11 cellular contexts compared by ENCODE assay signal in genomic region chr1:158506369-158506987, GRCh38. TPM values are rescaled to one million over a fixed set of nuclear protein-coding genes. Genes with fewer than 3 reads are reported as not detected.
DNase-seq lines count a peak whose midpoint lies in the region; ATAC-seq, FAIRE-seq and TF ChIP-seq lines count a peak whose summit lies in the region.
"Had no signal": no experiment of that assay in that cellular context is flagged by ENCODE, and none has a peak within 500 bp of the region (broad histone marks: within the 10 kb centered on the region; RNA-seq: fewer than 3 reads in every experiment).

No MANE protein-coding gene starts in this region.

- H3F3A ChIP-seq in GM23248 (ENCODE audit: insufficient read depth) = no peaks in the 10 kb centered on the region

- ATAC-seq in GM21737 (IDR thresholded peaks at IDR 0.05; ENCODE audit: unreplicated experiment) = no peak

- H3K4me3 ChIP-seq in BE2C (ENCODE audit: low read depth, low read length) (no peak overlapping the region), GM23248 (no peak overlapping the region), bronchial epithelial cell (ENCODE audit: low read depth, low read length) (no peak overlapping the region), lower leg skin (ENCODE audit: low read depth, poor library complexity, severe bottlenecking) (no peak overlapping the region)
- H3K4me3 ChIP-seq: HAP-1, upper lobe of left lung had no signal

- TF ChIP-seq CTCF in BE2C (IDR thresholded peaks at IDR 0.05; ENCODE audit: low read depth, low read length) (peak; percentile 37), bronchial epithelial cell (IDR thresholded peaks at IDR 0.05; ENCODE audit: insufficient read depth, low read length, severe bottlenecking) (peak; percentile 59), nephron (IDR thresholded peaks at IDR 0.05; ENCODE audit: unreplicated experiment in 3 of 3) (peak; percentile 40 to 55 (median 44)), lower leg skin (IDR thresholded peaks at IDR 0.05) (no peak)

- no peaks in the 10 kb centered on the region for H4K20me1 ChIP-seq in GM23248 (ENCODE audit: insufficient read depth)

- TF ChIP-seq POLR2A in lower leg skin (IDR thresholded peaks at IDR 0.05) = no peak

- H3K27me3 ChIP-seq in BE2C (no peaks in the 10 kb centered on the region), GM23248 (replicated peaks; ENCODE audit: insufficient read depth) (no peaks in the 10 kb centered on the region), bronchial epithelial cell (ENCODE audit: control insufficient read depth, insufficient read depth, low read length) (no peaks in the 10 kb centered on the region)
- H3K27me3 ChIP-seq: upper lobe of left lung had no signal

- no peak overlapping the region for H3K27ac Mint-ChIP-seq in nephron

- no peak for FAIRE-seq in bronchial epithelial cell (lab: Jason Lieb, UNC)

- H3K9ac ChIP-seq in GM23248 = no peak overlapping the region

- H3K9me3 Mint-ChIP-seq in nephron = no peaks in the 10 kb centered on the region

- WGBS in GM23248 (ENCODE audit: low coverage in 1 of 2, low lambda C conversion rate in 2 of 2, missing lambda C conversion rate in 2 of 2), 2 experiments = 0 to 7% methylated on average over 1 of the region's 1 CpG
- 31 to 45% methylated on average over 1 of the region's 1 CpG for WGBS in lower leg skin, 2 donors

- H3K9me2 ChIP-seq in GM23248 (ENCODE audit: insufficient read depth) = no peaks in the 10 kb centered on the region

- H3K4me1 ChIP-seq in BE2C (no peaks in the 10 kb centered on the region), GM23248 (ENCODE audit: insufficient read depth) (no peaks in the 10 kb centered on the region)
- H3K4me1 ChIP-seq: HAP-1, upper lobe of left lung had no signal

- H3K36me3 ChIP-seq in BE2C (no peaks in the 10 kb centered on the region), GM23248 (ENCODE audit: low read depth) (no peaks in the 10 kb centered on the region), bronchial epithelial cell (ENCODE audit: control insufficient read depth, insufficient read depth, low read length) (no peaks in the 10 kb centered on the region)
- H3K36me3 ChIP-seq: HAP-1, upper lobe of left lung had no signal

- intact Hi-C loops in lower leg skin (cut with DNase I; ENCODE audit: low total_unique reads) = loop anchor here (2.0 kb wide), 1 partner anchor 46 kb away; no protein-coding TSS in a partner anchor

- H3K9me3 ChIP-seq in BE2C (no peaks in the 10 kb centered on the region), GM23248 (ENCODE audit: low read depth) (no peaks in the 10 kb centered on the region)
- H3K9me3 ChIP-seq: HAP-1, upper lobe of left lung had no signal

- no peak overlapping the region for H3K27ac ChIP-seq in GM23248
- H3K27ac ChIP-seq: epithelial cell of prostate, upper lobe of left lung had no signal

- H3K79me2 ChIP-seq in GM23248 (ENCODE audit: insufficient read depth) = no peaks in the 10 kb centered on the region

- H3K27me3 Mint-ChIP-seq in nephron (ENCODE audit: low read depth) = no peaks in the 10 kb centered on the region

- in situ Hi-C loops in GM23248 (cut with MboI) = no loop called here

- peaks cover 16% of the 10 kb centered on the region for H3K4me1 Mint-ChIP-seq in nephron

- no peak overlapping the region for H2AFZ ChIP-seq in GM23248

- H3K4me2 ChIP-seq in GM23248 (ENCODE audit: unreplicated experiment) = no peak overlapping the region

- no peak overlapping the region for H3K4me3 Mint-ChIP-seq in nephron

- DNase-seq in BE2C = peak; percentile 13
- DNase-seq in GM23248 = peak; percentile 37
- DNase-seq in SKM-1 (lab: John Stamatoyannopoulos, UW; ENCODE audit: unreplicated experiment) = peak; percentile 31
- DNase-seq in bronchial epithelial cell (ENCODE audit: low read depth) = peak; percentile 36
- DNase-seq in ureter (ENCODE audit: low spot score) = no peak
- no peak for DNase-seq in lower leg skin (ENCODE audit: low spot score in 2 of 2)
- DNase-seq: upper lobe of left lung had no signal

- no peaks in the 10 kb centered on the region for H3K36me3 Mint-ChIP-seq in nephron (ENCODE audit: low read depth)

RNA-seq across cellular contexts. Expression of gene OR10R2, which starts 34.5 kb away (rescaled TPM):
- polyA plus RNA-seq in BE2C (2012; ENCODE audit: insufficient read depth, insufficient read length, low read depth) = not detected
- total RNA-seq in GM23248 (2014; rRNA removed; shearing (Covaris generic)) = not detected in 2 replicates
- polyA plus RNA-seq in GM23248 (2016; fragmentation: Nextera tagmentation; extraction: Ambion mirVana) = not detected in 2 replicates
- total RNA-seq in bronchial epithelial cell (under 0.01 TPM in 1 of 2 replicates, not detected in the other), ureter (not detected), lower leg skin (not detected)
- total RNA-seq: upper lobe of left lung had no signal

RNA-seq across cellular contexts. Expression of gene OR10K1, which starts 44.8 kb away (rescaled TPM):
- not detected for polyA plus RNA-seq in BE2C (2012; ENCODE audit: insufficient read depth, insufficient read length, low read depth)
- not detected in 2 replicates for total RNA-seq in GM23248 (2014; rRNA removed; shearing (Covaris generic))
- polyA plus RNA-seq in GM23248 (2016; fragmentation: Nextera tagmentation; extraction: Ambion mirVana) = not detected in 2 replicates
- total RNA-seq in bronchial epithelial cell (not detected in 2 replicates), ureter (not detected), lower leg skin (not detected)
- total RNA-seq: upper lobe of left lung had no signal

RNA-seq across cellular contexts. Expression of gene OR6Y1, which starts 47.7 kb away (rescaled TPM):
- not detected for polyA plus RNA-seq in BE2C (2012; ENCODE audit: insufficient read depth, insufficient read length, low read depth)
- total RNA-seq in GM23248 (2014; rRNA removed; shearing (Covaris generic)) = not detected in 2 replicates
- not detected in 2 replicates for polyA plus RNA-seq in GM23248 (2016; fragmentation: Nextera tagmentation; extraction: Ambion mirVana)
- total RNA-seq in bronchial epithelial cell = not detected in 2 replicates
- not detected for total RNA-seq in ureter
- total RNA-seq in lower leg skin = not detected
- total RNA-seq: upper lobe of left lung had no signal

Comparison
In these comparisons a context has a peak if more than half of its experiments do, and no peak if none do; other contexts are left out.
1. DNase-seq: peak in BE2C (single experiment), GM23248 (single experiment), SKM-1 (single experiment) and bronchial epithelial cell (single experiment); none in ureter (single experiment) and lower leg skin (0 of 2).
2. CTCF ChIP-seq: peak in BE2C (single experiment), bronchial epithelial cell (single experiment) and nephron (3 of 3); none in lower leg skin (0 of 3).